In genomic region chr11:66879583-66879982, GRCh38 we compare ENCODE assay signal across 15 cellular contexts.
"Had no signal": no experiment of that assay in that cellular context is flagged by ENCODE, and none has a peak within 500 bp of the region (broad histone marks: within the 10 kb centered on the region; RNA-seq: fewer than 3 reads in every experiment).

No MANE protein-coding gene starts in this region.

- FAIRE-seq: kidney had no signal

- ATAC-seq: effector memory CD8-positive, alpha-beta T cell; gastrocnemius medialis had no signal

- H3K27ac ChIP-seq: epithelial cell of prostate, gastrocnemius medialis, hepatocyte, thoracic aorta had no signal

- H3K36me3 ChIP-seq: gastrocnemius medialis, thoracic aorta had no signal

- H3K27ac Mint-ChIP-seq: activated B cell treated with CpG ODN at 0.5 μM for 24 hours; activated CD4-positive, alpha-beta T cell treated with anti-CD3 and anti-CD28 coated beads, Interleukin-2, amount 10 ng/mL, durations not matched to agents 24 days and 14 days; dendritic cell treated with granulocyte-macrophage colony-stimulating factor and Interleukin-4, amounts not matched to agents 40 ng/mL and 50 ng/mL, for 4 days; effector memory CD8-positive, alpha-beta T cell; mesothelial cell of epicardium; stimulated activated naive CD8-positive, alpha-beta T cell treated with anti-CD3 and anti-CD28 coated beads, Interleukin-15, Interleukin-2, amounts not matched to agents 100 ng/mL and 50 ng/mL, for 24 hours had no signal

- H3K4me3 Mint-ChIP-seq: activated B cell treated with CpG ODN at 0.5 μM for 24 hours; activated CD4-positive, alpha-beta T cell treated with anti-CD3 and anti-CD28 coated beads, Interleukin-2, amount 10 ng/mL, durations not matched to agents 24 days and 14 days; central memory CD8-positive, alpha-beta T cell; dendritic cell treated with granulocyte-macrophage colony-stimulating factor and Interleukin-4, amounts not matched to agents 40 ng/mL and 50 ng/mL, for 4 days; effector memory CD8-positive, alpha-beta T cell; mesothelial cell of epicardium; stimulated activated naive CD8-positive, alpha-beta T cell treated with anti-CD3 and anti-CD28 coated beads, Interleukin-15, Interleukin-2, amounts not matched to agents 100 ng/mL and 50 ng/mL, for 24 hours had no signal

- H3K27me3 Mint-ChIP-seq: central memory CD8-positive, alpha-beta T cell; stimulated activated naive CD8-positive, alpha-beta T cell treated with anti-CD3 and anti-CD28 coated beads, Interleukin-15, Interleukin-2, amounts not matched to agents 100 ng/mL and 50 ng/mL, for 24 hours had no signal

- H3K4me1 Mint-ChIP-seq: activated B cell treated with CpG ODN at 0.5 μM for 24 hours had no signal

- H3K36me3 Mint-ChIP-seq: mesothelial cell of epicardium had no signal

- H3K4me2 ChIP-seq: hepatocyte had no signal

- H3K9me3 ChIP-seq: gastrocnemius medialis, thoracic aorta had no signal

- H2AFZ ChIP-seq: hepatocyte had no signal

- H3K27me3 ChIP-seq: gastrocnemius medialis, hepatocyte had no signal

- H3K9me3 Mint-ChIP-seq: activated B cell treated with CpG ODN at 0.5 μM for 24 hours; activated CD4-positive, alpha-beta T cell treated with anti-CD3 and anti-CD28 coated beads, Interleukin-2, amount 10 ng/mL, durations not matched to agents 24 days and 14 days; central memory CD8-positive, alpha-beta T cell; dendritic cell treated with granulocyte-macrophage colony-stimulating factor and Interleukin-4, amounts not matched to agents 40 ng/mL and 50 ng/mL, for 4 days; effector memory CD8-positive, alpha-beta T cell; mesothelial cell of epicardium; stimulated activated naive CD8-positive, alpha-beta T cell treated with anti-CD3 and anti-CD28 coated beads, Interleukin-15, Interleukin-2, amounts not matched to agents 100 ng/mL and 50 ng/mL, for 24 hours had no signal

- DNase-seq: activated B cell treated with CpG ODN at 0.5 μM for 24 hours; activated CD4-positive, alpha-beta T cell treated with anti-CD3 and anti-CD28 coated beads, Interleukin-2, amount 10 ng/mL, durations not matched to agents 24 days and 14 days; activated naive CD4-positive, alpha-beta T cell treated with Interleukin-2 at 50 U/mL for 16 hours; effector memory CD8-positive, alpha-beta T cell; gastrocnemius medialis; stimulated activated CD4-positive, alpha-beta T cell treated with anti-CD3 and anti-CD28 coated beads, Interleukin-15, amount 100 ng/mL, for 24 hours; stimulated activated CD4-positive, alpha-beta T cell treated with anti-CD3 and anti-CD28 coated beads, Interleukin-4, amount 100 ng/mL, for 24 hours had no signal

- H3K4me3 ChIP-seq: gastrocnemius medialis, hepatocyte, thoracic aorta had no signal
